In genomic region chr11:85249482-85249881, GRCh38 we compare ENCODE assay signal across 1 cellular context.
TF ChIP-seq lines count a peak whose summit lies in the region.

No MANE protein-coding gene starts in this region.

TF ChIP-seq in HepG2, 621 proteins besides CTCF, POLR2A, EP300 and RAD21 (continued from another document):
- TF ChIP-seq POGK (CRISPR knock-in tag; conservative IDR thresholded peaks at IDR 0.05) (no peak), BCL3 (CRISPR knock-in tag; IDR thresholded peaks at IDR 0.05) (no peak), ZNF850 (CRISPR knock-in tag; conservative IDR thresholded peaks at IDR 0.05) (no peak), FOXJ3 (CRISPR knock-in tag; IDR thresholded peaks at IDR 0.05; ENCODE audit: borderline replicate concordance) (no peak), ZNF276 (CRISPR knock-in tag; IDR thresholded peaks at IDR 0.05; ENCODE audit: low read depth) (no peak), AGO1 (IDR thresholded peaks at IDR 0.05; ENCODE audit: low read depth, low read length, poor library complexity, severe bottlenecking) (no peak), ZNF770 (CRISPR knock-in tag; IDR thresholded peaks at IDR 0.05) (no peak)
